Comparison of ENCODE assay signal across 9 cellular contexts in genomic region chr17:6413073-6413472, GRCh38. TPM values are rescaled to one million over a fixed set of nuclear protein-coding genes. Genes with fewer than 3 reads are reported as not detected.
DNase-seq lines count a peak whose midpoint lies in the region; ATAC-seq, FAIRE-seq and TF ChIP-seq lines count a peak whose summit lies in the region.
"Had no signal": no experiment of that assay in that cellular context is flagged by ENCODE, and none has a peak within 500 bp of the region (broad histone marks: within the 10 kb centered on the region; RNA-seq: fewer than 3 reads in every experiment).

No MANE protein-coding gene starts in this region.

- peak; percentile 93 for FAIRE-seq in GM12891 (lab: Jason Lieb, UNC)
- FAIRE-seq in bronchial epithelial cell (lab: Jason Lieb, UNC) = no peak
- FAIRE-seq: colon had no signal

- H4K20me1 ChIP-seq in neural progenitor cell (ENCODE audit: low read depth) = no peaks in the 10 kb centered on the region

- H3K4me3 ChIP-seq in AG04450 (ENCODE audit: low read depth, low read length) = no peak overlapping the region
- H3K4me3 ChIP-seq in bronchial epithelial cell (ENCODE audit: low read depth, low read length) = no peak overlapping the region
- no peak overlapping the region for H3K4me3 ChIP-seq in neural progenitor cell

- POLR2A ChIA-PET in AG04450 (lab: Yijun Ruan, JAX) = no interaction called here

- H2AFZ ChIP-seq in neural progenitor cell (replicated peaks) = no peak overlapping the region

- no peak overlapping the region for H3K9ac ChIP-seq in neural progenitor cell

- no peaks in the 10 kb centered on the region for H3K79me2 ChIP-seq in neural progenitor cell (ENCODE audit: low read depth)

- H3K27ac ChIP-seq in AG04450 (ENCODE audit: low read depth, low read length) (no peak overlapping the region), neural progenitor cell (no peak overlapping the region)

- peaks cover 10% of the 10 kb centered on the region for H3F3A ChIP-seq in neural progenitor cell (ENCODE audit: low read depth)

- no peaks in the 10 kb centered on the region for H3K36me3 Mint-ChIP-seq in neural progenitor cell

- TF ChIP-seq POLR2A in GM12891 (IDR thresholded peaks at IDR 0.05; ENCODE audit: low read depth, low read length) = no peak

- no peak for ATAC-seq in HG03354 (IDR thresholded peaks at IDR 0.05; ENCODE audit: poor library complexity, severe bottlenecking, unreplicated experiment)
- ATAC-seq in HG03460 (IDR thresholded peaks at IDR 0.05; ENCODE audit: unreplicated experiment) = no peak

- no peaks in the 10 kb centered on the region for H3K9me3 ChIP-seq in AG04450 (ENCODE audit: control insufficient read depth, insufficient read depth, low read length)
- no peaks in the 10 kb centered on the region for H3K9me3 ChIP-seq in neural progenitor cell (ENCODE audit: low read depth)

- H3K4me2 ChIP-seq in neural progenitor cell = no peak overlapping the region

- H3K4me1 ChIP-seq in neural progenitor cell = peaks cover 10% of the 10 kb centered on the region

- peaks cover 8% of the 10 kb centered on the region for H3K27me3 ChIP-seq in AG04450 (ENCODE audit: control insufficient read depth, insufficient read depth, low read length)
- H3K27me3 ChIP-seq in bronchial epithelial cell (ENCODE audit: control insufficient read depth, insufficient read depth, low read length) = peaks cover 3% of the 10 kb centered on the region
- H3K27me3 ChIP-seq in neural progenitor cell = no peaks in the 10 kb centered on the region

- H3K27ac Mint-ChIP-seq in neural progenitor cell = peak overlapping the region; percentile 70

- H3K4me3 Mint-ChIP-seq in neural progenitor cell = no peak overlapping the region

- DNase-seq in AG04450 (ENCODE audit: low read depth, low spot score) = no peak
- peak; percentile 50 for DNase-seq in GM12891 (ENCODE audit: insufficient read length, low spot score)
- peak; percentile 28 to 80 for DNase-seq in NCI-H446 (lab: John Stamatoyannopoulos, UW)
- DNase-seq in bronchial epithelial cell (ENCODE audit: low read depth) = peak; percentile 45
- DNase-seq in neural progenitor cell (ENCODE audit: low spot score) = peak; percentile 66
- DNase-seq in occipital lobe (lab: John Stamatoyannopoulos, UW) = no peak

- H3K4me1 Mint-ChIP-seq in neural progenitor cell = peaks cover 19% of the 10 kb centered on the region

- peaks cover 14% of the 10 kb centered on the region for H3K27me3 Mint-ChIP-seq in neural progenitor cell (ENCODE audit: insufficient read depth, low read depth)

- peak; percentile 58 for TF ChIP-seq CTCF in AG04450 (IDR thresholded peaks at IDR 0.05; ENCODE audit: low read depth, low read length)
- TF ChIP-seq CTCF in bronchial epithelial cell (IDR thresholded peaks at IDR 0.05; ENCODE audit: insufficient read depth, low read length, severe bottlenecking) = peak; percentile 58
- peak; percentile 60 for TF ChIP-seq CTCF in neural progenitor cell (IDR thresholded peaks at IDR 0.05)

- no peaks in the 10 kb centered on the region for H3K9me3 Mint-ChIP-seq in neural progenitor cell

- H3K36me3 ChIP-seq in bronchial epithelial cell (ENCODE audit: control insufficient read depth, insufficient read depth, low read length) (no peaks in the 10 kb centered on the region), neural progenitor cell (no peaks in the 10 kb centered on the region)

- CTCF ChIA-PET in AG04450 (lab: Charles Lee) = interaction anchor here (0.8 to 1.7 kb wide), 6 partner anchors 106 to 825 kb away, joined by 3 to 8 read pairs (median 4); no protein-coding TSS in a partner anchor

TF ChIP-seq in GM12891, 5 proteins besides CTCF, POLR2A, EP300 and RAD21:
- TF ChIP-seq SPI1 (IDR thresholded peaks at IDR 0.05; ENCODE audit: low read depth, low read length) = no peak
- TF ChIP-seq POLR2AphosphoS5 (IDR thresholded peaks at IDR 0.05; ENCODE audit: low read depth, low read length) = no peak
- no peak for TF ChIP-seq PAX5 (IDR thresholded peaks at IDR 0.05; ENCODE audit: insufficient read depth, low read length, severe bottlenecking)
- TF ChIP-seq TAF1 (IDR thresholded peaks at IDR 0.05; ENCODE audit: low read depth, low read length) = no peak
- no peak for TF ChIP-seq POU2F2 (IDR thresholded peaks at IDR 0.05; ENCODE audit: low read depth, low read length)

RNA-seq across cellular contexts. Expression of gene AIPL1, which starts 21.8 kb away (rescaled TPM):
- not detected in 2 replicates for polyA plus RNA-seq in AG04450 (2011; rRNA removed)
- polyA minus RNA-seq in AG04450 (2011; rRNA and poly(A)+ RNA removed) = not detected in 2 replicates
- not detected for polyA plus RNA-seq in GM12891 (2012; ENCODE audit: low read depth, missing spikeins)
- total RNA-seq in bronchial epithelial cell = under 0.01 TPM in 1 of 2 replicates, not detected in the other
- 0.37 and 2.3 TPM in 2 replicates for total RNA-seq in neural progenitor cell (ENCODE audit: low replicate concordance)
- not detected for total RNA-seq in occipital lobe

RNA-seq across cellular contexts. Expression of gene PIMREG, which starts 31.2 kb away (rescaled TPM):
- 7.0 and 7.7 TPM in 2 replicates for polyA plus RNA-seq in AG04450 (2011; rRNA removed)
- 4.5 and 5.0 TPM in 2 replicates for polyA minus RNA-seq in AG04450 (2011; rRNA and poly(A)+ RNA removed)
- polyA plus RNA-seq in GM12891 (2012; ENCODE audit: low read depth, missing spikeins) = 10.2 TPM
- 0.13 and 0.26 TPM in 2 replicates for total RNA-seq in bronchial epithelial cell
- total RNA-seq in neural progenitor cell (ENCODE audit: low replicate concordance) = 71.3 and 151 TPM in 2 replicates
- 5.9 TPM for total RNA-seq in occipital lobe

Comparison
In these comparisons a context has a peak if more than half of its experiments do, and no peak if none do; other contexts are left out.
1. DNase-seq: peak in GM12891 (single experiment), NCI-H446 (2 of 2), bronchial epithelial cell (single experiment) and neural progenitor cell (single experiment); none in AG04450 (single experiment) and occipital lobe (single experiment).
2. RNA of gene PIMREG, which starts 31.2 kb away (total RNA-seq): 71.3 to 151 TPM in neural progenitor cell; 5.9 TPM in occipital lobe (single experiment) and 0.13 to 0.26 TPM in bronchial epithelial cell; every median in the first group is over 10 times any median in the second.
3. Peak in every context shown above with its lines, with median percentiles within 50 percentile points of each other: CTCF ChIP-seq.